Comparison of ENCODE assay signal across 10 cellular contexts in the genomic region with DNA sequence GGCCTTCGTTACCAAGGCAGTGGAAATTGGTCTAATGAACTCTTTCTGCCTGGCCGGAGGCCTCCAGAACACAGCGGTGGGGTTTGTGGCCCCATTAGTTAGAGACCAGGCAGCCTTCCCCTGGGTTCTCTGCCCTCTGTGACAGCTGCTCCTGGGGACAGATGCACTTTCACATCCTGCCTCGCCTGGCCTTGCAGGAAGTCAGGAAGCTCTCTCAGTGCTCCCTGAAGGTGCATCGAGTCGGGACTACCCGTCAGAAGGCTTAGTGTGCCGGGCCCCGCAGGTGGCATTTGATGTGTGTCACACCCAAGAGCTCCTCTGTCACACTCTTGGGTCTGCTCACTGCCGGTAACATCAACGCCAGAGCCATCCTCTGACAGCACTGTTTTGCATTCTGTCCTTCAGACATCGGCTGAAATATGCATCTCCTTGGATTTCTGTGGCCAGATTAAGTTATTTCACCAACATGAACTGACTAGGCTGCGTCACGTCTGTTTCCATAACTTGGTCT.
A peak's percentile ranks its signal among the peaks of the same experiment; 100 is the strongest.
DNase-seq lines count a peak whose midpoint lies in the region; ATAC-seq and TF ChIP-seq lines count a peak whose summit lies in the region.
"Had no signal": no experiment of that assay in that cellular context is flagged by ENCODE, and none has a peak within 500 bp of the region (broad histone marks: within the 10 kb centered on the region; RNA-seq: fewer than 3 reads in every experiment).

No MANE protein-coding gene starts in this region.

- no peaks in the 10 kb centered on the region for H3K36me3 ChIP-seq in tibial artery

- CTCF ChIA-PET in activated B cell treated with CpG ODN at 0.5 μM for 24 hours (lab: Charles Lee): no interaction called here

- no peaks in the 10 kb centered on the region for H3K9me3 ChIP-seq in tibial artery

- H3K4me1 ChIP-seq in tibial artery: peaks cover 4 to 59% (median 39%) of the 10 kb centered on the region in 4 donors

- no peak overlapping the region for H3K27ac Mint-ChIP-seq in activated B cell treated with CpG ODN at 0.5 μM for 24 hours
- H3K27ac Mint-ChIP-seq in activated T-helper 17 cell treated with anti-CD3 and anti-CD28 coated beads, Interleukin-2, amount 50 U/mL, for 72 hours: peak overlapping the region; percentile 99
- no peak overlapping the region for H3K27ac Mint-ChIP-seq in natural killer cell treated with Interleukin-12 subunit alpha and Interleukin-12 subunit beta and Interleukin-15 and Interleukin-18, amount 100 ng/mL, for 72 hours
- peak overlapping the region; percentile 98 for H3K27ac Mint-ChIP-seq in stimulated activated naive CD8-positive, alpha-beta T cell treated with anti-CD3 and anti-CD28 coated beads, Interleukin-15, Interleukin-2, amounts not matched to agents 100 ng/mL and 50 ng/mL, for 24 hours

- no peaks in the 10 kb centered on the region for H3K36me3 Mint-ChIP-seq in activated B cell treated with CpG ODN at 0.5 μM for 24 hours (ENCODE audit: low read depth)
- H3K36me3 Mint-ChIP-seq in activated T-helper 17 cell treated with anti-CD3 and anti-CD28 coated beads, Interleukin-2, amount 50 U/mL, for 72 hours (ENCODE audit: low read depth): peaks cover 22% of the 10 kb centered on the region
- no peaks in the 10 kb centered on the region for H3K36me3 Mint-ChIP-seq in natural killer cell treated with Interleukin-12 subunit alpha and Interleukin-12 subunit beta and Interleukin-15 and Interleukin-18, amount 100 ng/mL, for 72 hours
- H3K36me3 Mint-ChIP-seq in stimulated activated naive CD8-positive, alpha-beta T cell treated with anti-CD3 and anti-CD28 coated beads, Interleukin-15, Interleukin-2, amounts not matched to agents 100 ng/mL and 50 ng/mL, for 24 hours (ENCODE audit: low read depth): no peaks in the 10 kb centered on the region

- H3K9me3 Mint-ChIP-seq in activated B cell treated with CpG ODN at 0.5 μM for 24 hours: no peaks in the 10 kb centered on the region
- H3K9me3 Mint-ChIP-seq in activated T-helper 17 cell treated with anti-CD3 and anti-CD28 coated beads, Interleukin-2, amount 50 U/mL, for 72 hours: no peaks in the 10 kb centered on the region
- H3K9me3 Mint-ChIP-seq in natural killer cell treated with Interleukin-12 subunit alpha and Interleukin-12 subunit beta and Interleukin-15 and Interleukin-18, amount 100 ng/mL, for 72 hours: no peaks in the 10 kb centered on the region
- no peaks in the 10 kb centered on the region for H3K9me3 Mint-ChIP-seq in stimulated activated naive CD8-positive, alpha-beta T cell treated with anti-CD3 and anti-CD28 coated beads, Interleukin-15, Interleukin-2, amounts not matched to agents 100 ng/mL and 50 ng/mL, for 24 hours

- no peak for TF ChIP-seq CTCF in activated B cell treated with CpG ODN at 0.5 μM for 24 hours (IDR thresholded peaks at IDR 0.05)
- TF ChIP-seq CTCF in tibial artery (IDR thresholded peaks at IDR 0.05): no peak

- no peak overlapping the region for H3K4me3 ChIP-seq in tibial artery

- DNase-seq in activated B cell treated with CpG ODN at 0.5 μM for 24 hours (no peak), NCI-H526 treated with DMSO at 0.1 percent for 48 hours (lab: John Stamatoyannopoulos, UW) (no peak), pons (ENCODE audit: low spot score) (no peak), tibial artery (no peak), HUDEP-2 (lab: John Stamatoyannopoulos, UW; ENCODE audit: unreplicated experiment in 76 of 76) (no peak)
- peak; percentile 58 for DNase-seq in natural killer cell treated with Interleukin-12 subunit alpha and Interleukin-12 subunit beta and Interleukin-15 and Interleukin-18, amount 100 ng/mL, for 72 hours (ENCODE audit: low spot score)

- peaks cover 38% of the 10 kb centered on the region for H3K4me1 Mint-ChIP-seq in activated B cell treated with CpG ODN at 0.5 μM for 24 hours
- peaks cover 61% of the 10 kb centered on the region for H3K4me1 Mint-ChIP-seq in activated T-helper 17 cell treated with anti-CD3 and anti-CD28 coated beads, Interleukin-2, amount 50 U/mL, for 72 hours
- peaks cover 9 to 16% of the 10 kb centered on the region in 2 donors for H3K4me1 Mint-ChIP-seq in natural killer cell treated with Interleukin-12 subunit alpha and Interleukin-12 subunit beta and Interleukin-15 and Interleukin-18, amount 100 ng/mL, for 72 hours (ENCODE audit: low read depth in 2 of 2)
- peaks cover 86% of the 10 kb centered on the region for H3K4me1 Mint-ChIP-seq in stimulated activated naive CD8-positive, alpha-beta T cell treated with anti-CD3 and anti-CD28 coated beads, Interleukin-15, Interleukin-2, amounts not matched to agents 100 ng/mL and 50 ng/mL, for 24 hours (ENCODE audit: low read depth)

- H3K27me3 Mint-ChIP-seq in activated B cell treated with CpG ODN at 0.5 μM for 24 hours: no peaks in the 10 kb centered on the region
- H3K27me3 Mint-ChIP-seq in activated T-helper 17 cell treated with anti-CD3 and anti-CD28 coated beads, Interleukin-2, amount 50 U/mL, for 72 hours: no peaks in the 10 kb centered on the region
- H3K27me3 Mint-ChIP-seq in natural killer cell treated with Interleukin-12 subunit alpha and Interleukin-12 subunit beta and Interleukin-15 and Interleukin-18, amount 100 ng/mL, for 72 hours: peaks cover 0 to 4% of the 10 kb centered on the region in 2 donors
- H3K27me3 Mint-ChIP-seq in stimulated activated naive CD8-positive, alpha-beta T cell treated with anti-CD3 and anti-CD28 coated beads, Interleukin-15, Interleukin-2, amounts not matched to agents 100 ng/mL and 50 ng/mL, for 24 hours: no peaks in the 10 kb centered on the region

- peak; percentile 15 for ATAC-seq in activated B cell treated with CpG ODN at 0.5 μM for 24 hours (ENCODE audit: low read depth)
- ATAC-seq in activated T-helper 17 cell treated with anti-CD3 and anti-CD28 coated beads, Interleukin-2, amount 50 U/mL, for 72 hours (replicated peaks): peak; percentile 67
- ATAC-seq in natural killer cell treated with Interleukin-12 subunit alpha and Interleukin-12 subunit beta and Interleukin-15 and Interleukin-18, amount 100 ng/mL, for 72 hours: no peak
- ATAC-seq: HCT116 had no signal

- intact Hi-C loops in activated B cell treated with CpG ODN at 0.5 μM for 24 hours (cut with micrococcal nuclease) (loop anchor here (10.0 kb wide), 1 partner anchor 238 kb away; no protein-coding TSS in a partner anchor), tibial artery (cut with DNase I; ENCODE audit: low total_unique reads) (loop anchor here (5.0 kb wide), 1 partner anchor 160 kb away; a partner anchor contains a TSS)

- H3K4me3 Mint-ChIP-seq in activated B cell treated with CpG ODN at 0.5 μM for 24 hours: no peak overlapping the region
- H3K4me3 Mint-ChIP-seq in activated T-helper 17 cell treated with anti-CD3 and anti-CD28 coated beads, Interleukin-2, amount 50 U/mL, for 72 hours: peak overlapping the region; percentile 87
- H3K4me3 Mint-ChIP-seq in natural killer cell treated with Interleukin-12 subunit alpha and Interleukin-12 subunit beta and Interleukin-15 and Interleukin-18, amount 100 ng/mL, for 72 hours: no peak overlapping the region
- H3K4me3 Mint-ChIP-seq in stimulated activated naive CD8-positive, alpha-beta T cell treated with anti-CD3 and anti-CD28 coated beads, Interleukin-15, Interleukin-2, amounts not matched to agents 100 ng/mL and 50 ng/mL, for 24 hours: peak overlapping the region; percentile 52

- H3K27me3 ChIP-seq in tibial artery: no peaks in the 10 kb centered on the region

- peak overlapping the region in 1 of 2 donors; percentile 21 for H3K27ac ChIP-seq in tibial artery
- H3K27ac ChIP-seq: parathyroid adenoma had no signal

- POLR2A ChIA-PET in activated B cell treated with CpG ODN at 0.5 μM for 24 hours (lab: Charles Lee): no interaction called here

Comparison
In these comparisons a context has a peak if more than half of its experiments do, and no peak if none do; other contexts are left out.
1. ATAC-seq: peak in activated B cell treated with CpG ODN at 0.5 μM for 24 hours (single experiment) and activated T-helper 17 cell treated with anti-CD3 and anti-CD28 coated beads, Interleukin-2, amount 50 U/mL, for 72 hours (single experiment); none in natural killer cell treated with Interleukin-12 subunit alpha and Interleukin-12 subunit beta and Interleukin-15 and Interleukin-18, amount 100 ng/mL, for 72 hours (0 of 2).
2. H3K27ac Mint-ChIP-seq: peak in activated T-helper 17 cell treated with anti-CD3 and anti-CD28 coated beads, Interleukin-2, amount 50 U/mL, for 72 hours (single experiment) and stimulated activated naive CD8-positive, alpha-beta T cell treated with anti-CD3 and anti-CD28 coated beads, Interleukin-15, Interleukin-2, amounts not matched to agents 100 ng/mL and 50 ng/mL, for 24 hours (single experiment); none in activated B cell treated with CpG ODN at 0.5 μM for 24 hours (single experiment) and natural killer cell treated with Interleukin-12 subunit alpha and Interleukin-12 subunit beta and Interleukin-15 and Interleukin-18, amount 100 ng/mL, for 72 hours (0 of 2).
3. H3K4me3 Mint-ChIP-seq: peak in activated T-helper 17 cell treated with anti-CD3 and anti-CD28 coated beads, Interleukin-2, amount 50 U/mL, for 72 hours (single experiment) and stimulated activated naive CD8-positive, alpha-beta T cell treated with anti-CD3 and anti-CD28 coated beads, Interleukin-15, Interleukin-2, amounts not matched to agents 100 ng/mL and 50 ng/mL, for 24 hours (single experiment); none in activated B cell treated with CpG ODN at 0.5 μM for 24 hours (single experiment) and natural killer cell treated with Interleukin-12 subunit alpha and Interleukin-12 subunit beta and Interleukin-15 and Interleukin-18, amount 100 ng/mL, for 72 hours (single experiment).